Comparison of ENCODE assay signal across 14 cellular contexts in genomic region chr10:120480065-120480600, GRCh38. TPM values are rescaled to one million over a fixed set of nuclear protein-coding genes. Genes with fewer than 3 reads are reported as not detected.
A peak's percentile ranks its signal among the peaks of the same experiment; 100 is the strongest.
DNase-seq lines count a peak whose midpoint lies in the region; ATAC-seq, FAIRE-seq and TF ChIP-seq lines count a peak whose summit lies in the region.
"Had no signal": no experiment of that assay in that cellular context is flagged by ENCODE, and none has a peak within 500 bp of the region (broad histone marks: within the 10 kb centered on the region; RNA-seq: fewer than 3 reads in every experiment).

No MANE protein-coding gene starts in this region.

- TF ChIP-seq POLR2A in erythroblast (IDR thresholded peaks at IDR 0.05; ENCODE audit: low read length) (no peak), body of pancreas (IDR thresholded peaks at IDR 0.05) (no peak), GM12891 (IDR thresholded peaks at IDR 0.05; ENCODE audit: low read depth, low read length) (no peak)

- no peaks in the 10 kb centered on the region for H3K27me3 ChIP-seq in OCI-LY1 (ENCODE audit: insufficient read depth, low read length)
- no peaks in the 10 kb centered on the region for H3K27me3 ChIP-seq in endodermal cell (ENCODE audit: control insufficient read depth, insufficient read depth, low read length, poor library complexity, severe bottlenecking)
- H3K27me3 ChIP-seq in body of pancreas: no peaks in the 10 kb centered on the region

- H4K20me1 ChIP-seq in OCI-LY1 (ENCODE audit: insufficient read depth, low read length): no peaks in the 10 kb centered on the region

- H3K4me3 Mint-ChIP-seq in endodermal cell: no peak overlapping the region
- H3K4me3 Mint-ChIP-seq: activated T-cell treated with anti-CD3 and anti-CD28 coated beads, Interleukin-2, amount 50 U/mL, for 24 hours had no signal

- no peaks in the 10 kb centered on the region for H3K9me3 ChIP-seq in OCI-LY1 (ENCODE audit: low read length)
- peaks cover 21% of the 10 kb centered on the region for H3K9me3 ChIP-seq in endodermal cell (ENCODE audit: control insufficient read depth, low read length)
- H3K9me3 ChIP-seq in body of pancreas: no peaks in the 10 kb centered on the region

- no peak for ATAC-seq in body of pancreas

- H3K4me2 ChIP-seq in OCI-LY1 (ENCODE audit: low read length): no peak overlapping the region

- TF ChIP-seq CTCF in OCI-LY1 (IDR thresholded peaks at IDR 0.05; ENCODE audit: low read length) (peak; percentile 20; the same call in 1 of the 2 replicates), endodermal cell (conservative IDR thresholded peaks at IDR 0.05) (peak; percentile 68), body of pancreas (IDR thresholded peaks at IDR 0.05) (no peak)

- 90 to 100% methylated on average over 2 to 4 of the region's 4 CpGs for WGBS in endodermal cell (ENCODE audit: insufficient coverage in 1 of 2, insufficient read length in 1 of 2), 2 experiments
- WGBS in body of pancreas, 2 donors: 56% methylated on average over 4 of the region's 4 CpGs

- H3K27ac ChIP-seq in OCI-LY1 (ENCODE audit: low read depth, low read length, poor library complexity, severe bottlenecking): no peak overlapping the region
- H3K27ac ChIP-seq in endodermal cell (ENCODE audit: low read depth, low read length): no peak overlapping the region
- H3K27ac ChIP-seq in body of pancreas: no peak overlapping the region
- H3K27ac ChIP-seq: SK-N-MC had no signal

- no peak overlapping the region for H3K4me3 ChIP-seq in OCI-LY1 (ENCODE audit: low read depth, low read length, poor library complexity, severe bottlenecking)
- no peak overlapping the region for H3K4me3 ChIP-seq in endodermal cell (ENCODE audit: low read length)
- H3K4me3 ChIP-seq in body of pancreas: no peak overlapping the region
- H3K4me3 ChIP-seq: SK-N-MC had no signal

- no peak overlapping the region for H3K27ac Mint-ChIP-seq in endodermal cell
- H3K27ac Mint-ChIP-seq: activated T-cell treated with anti-CD3 and anti-CD28 coated beads, Interleukin-2, amount 50 U/mL, for 24 hours had no signal

- H3K27me3 Mint-ChIP-seq in endodermal cell (ENCODE audit: insufficient read depth): peaks cover 2% of the 10 kb centered on the region

- H3K9me3 Mint-ChIP-seq in endodermal cell: peaks cover 29% of the 10 kb centered on the region

- no peaks in the 10 kb centered on the region for H3K4me1 ChIP-seq in OCI-LY1 (ENCODE audit: insufficient read depth, low read length, severe bottlenecking)
- no peaks in the 10 kb centered on the region for H3K4me1 ChIP-seq in endodermal cell (ENCODE audit: control insufficient read depth, insufficient read depth, low read length)
- H3K4me1 ChIP-seq in body of pancreas: no peaks in the 10 kb centered on the region

- peaks cover 22% of the 10 kb centered on the region for H3K36me3 Mint-ChIP-seq in endodermal cell (ENCODE audit: low read depth)

- H3K9ac ChIP-seq in OCI-LY1 (ENCODE audit: low read length) (no peak overlapping the region), endodermal cell (ENCODE audit: extremely low read depth, low read length, poor library complexity, severe bottlenecking) (no peak overlapping the region)

- H3K9me2 ChIP-seq in OCI-LY1 (ENCODE audit: low read depth, low read length): no peaks in the 10 kb centered on the region

- no peak for FAIRE-seq in GM12891 (lab: Jason Lieb, UNC)

- no peak overlapping the region for H2AFZ ChIP-seq in OCI-LY1 (ENCODE audit: low read length)

- H3K36me3 ChIP-seq in OCI-LY1 (ENCODE audit: insufficient read depth, low read length) (no peaks in the 10 kb centered on the region), endodermal cell (ENCODE audit: control insufficient read depth, insufficient read depth, low read length) (no peaks in the 10 kb centered on the region), body of pancreas (replicated peaks in 1 of 2; ENCODE audit: insufficient read depth in 1 of 2, low read depth in 2 of 2) (no peaks in the 10 kb centered on the region)

- no peaks in the 10 kb centered on the region for H3K4me1 Mint-ChIP-seq in endodermal cell

- no peaks in the 10 kb centered on the region for H3K79me2 ChIP-seq in OCI-LY1 (ENCODE audit: insufficient read depth, low read length)

- peak; percentile 32 for DNase-seq in DMS 273 (lab: John Stamatoyannopoulos, UW; ENCODE audit: unreplicated experiment)
- DNase-seq in DMS 273 treated with DMSO at 0.1 percent for 48 hours (lab: John Stamatoyannopoulos, UW): no peak
- no peak for DNase-seq in endodermal cell
- DNase-seq in renal cortical epithelial cell (ENCODE audit: low read depth): peak; percentile 47
- no peak for DNase-seq in erythroblast (lab: John Stamatoyannopoulos, UW)
- DNase-seq in body of pancreas: no peak
- no peak for DNase-seq in GM12891 (ENCODE audit: insufficient read length, low spot score)
- DNase-seq: activated T-cell treated with anti-CD3 and anti-CD28 coated beads, Interleukin-2, amount 50 U/mL, for 24 hours; DMS153; NCI-H2029; substantia nigra had no signal

- intact Hi-C loops in body of pancreas (cut with DNase I): no loop called here

- H3F3A ChIP-seq in OCI-LY1 (ENCODE audit: insufficient read depth, low read length): no peaks in the 10 kb centered on the region

TF ChIP-seq in GM12891, 5 proteins besides CTCF, POLR2A, EP300 and RAD21:
- TF ChIP-seq PAX5 (IDR thresholded peaks at IDR 0.05; ENCODE audit: insufficient read depth, low read length, severe bottlenecking): no peak
- no peak for TF ChIP-seq POLR2AphosphoS5 (IDR thresholded peaks at IDR 0.05; ENCODE audit: low read depth, low read length)
- TF ChIP-seq SPI1 (IDR thresholded peaks at IDR 0.05; ENCODE audit: low read depth, low read length): no peak
- TF ChIP-seq TAF1 (IDR thresholded peaks at IDR 0.05; ENCODE audit: low read depth, low read length): no peak
- no peak for TF ChIP-seq POU2F2 (IDR thresholded peaks at IDR 0.05; ENCODE audit: low read depth, low read length)

RNA-seq across cellular contexts. Expression of gene PLPP4, which starts 23.1 kb away (rescaled TPM):
- total RNA-seq in endodermal cell (10 to 100 TPM in 1 of 2 donors, 1 to 10 TPM in 1; 8.7 to 14.4 TPM), renal cortical epithelial cell (20.0 and 30.3 TPM in 2 replicates), body of pancreas (under 1 TPM in 1 of 2 donors, not detected in 1; 0.78 TPM)
- polyA plus RNA-seq in endodermal cell (2013, experiment 1 of 2): 1.7 TPM
- polyA plus RNA-seq in endodermal cell (2013, experiment 2 of 2): 2.0 TPM
- not detected for polyA plus RNA-seq in GM12891 (2012; ENCODE audit: low read depth, missing spikeins)
- total RNA-seq: mesenteric fat pad had no signal

Comparison
In these comparisons a context has a peak if more than half of its experiments do, and no peak if none do; other contexts are left out.
1. DNase-seq: peak in DMS 273 (single experiment) and renal cortical epithelial cell (single experiment); none in DMS 273 treated with DMSO at 0.1 percent for 48 hours (single experiment), endodermal cell (single experiment), erythroblast (0 of 2), body of pancreas (0 of 4) and GM12891 (single experiment).
2. CTCF ChIP-seq: peak in OCI-LY1 (single experiment) and endodermal cell (single experiment); none in body of pancreas (0 of 7).
3. RNA of gene PLPP4, which starts 23.1 kb away (total RNA-seq): 20.0 to 30.3 TPM in renal cortical epithelial cell and 8.7 to 14.4 TPM in endodermal cell; 0.78 TPM in body of pancreas; every median in the first group is over 4 times any median in the second.